9 cellular contexts compared by ENCODE assay signal in the genomic region with DNA sequence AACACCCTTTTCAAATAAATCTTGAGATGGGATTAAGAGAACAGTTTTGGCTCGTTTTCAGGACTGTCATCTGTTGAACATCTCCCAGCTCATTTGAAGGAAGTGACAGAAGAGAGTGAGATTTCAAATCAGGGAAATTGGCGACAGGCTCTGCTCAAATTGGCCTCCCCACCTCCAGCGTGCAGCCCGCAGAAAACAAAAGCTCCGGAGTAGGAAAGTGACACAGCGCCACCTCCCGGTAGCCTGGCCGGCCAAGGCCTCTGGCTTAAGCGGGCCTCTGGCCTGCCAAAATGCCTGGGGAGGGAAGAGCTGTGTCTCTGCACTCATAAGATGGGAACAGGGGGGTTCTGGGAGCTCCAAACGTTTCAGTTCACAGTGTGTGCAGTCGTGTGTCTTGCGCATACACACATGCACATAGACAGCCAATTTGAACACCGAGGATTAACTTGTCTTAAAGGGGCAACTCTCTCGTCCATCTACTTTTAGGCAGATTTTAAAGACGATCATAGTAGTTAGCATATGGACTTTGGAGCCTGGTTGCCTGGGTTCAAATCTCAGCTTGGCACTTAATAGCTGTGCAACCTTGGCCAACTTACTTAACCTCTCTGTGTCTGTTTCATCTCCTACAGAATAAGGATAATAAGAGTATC.
A peak's percentile ranks its signal among the peaks of the same experiment; 100 is the strongest.
DNase-seq lines count a peak whose midpoint lies in the region; ATAC-seq and TF ChIP-seq lines count a peak whose summit lies in the region.
"Had no signal": no experiment of that assay in that cellular context is flagged by ENCODE, and none has a peak within 500 bp of the region (broad histone marks: within the 10 kb centered on the region; RNA-seq: fewer than 3 reads in every experiment).

No MANE protein-coding gene starts in this region.

- no peaks in the 10 kb centered on the region for H3K36me3 Mint-ChIP-seq in activated T-cell treated with anti-CD3 and anti-CD28 coated beads, Interleukin-2, amount 50 U/mL, for 24 hours (ENCODE audit: low read depth)
- H3K36me3 Mint-ChIP-seq in neural crest cell (ENCODE audit: low read depth): no peaks in the 10 kb centered on the region

- no peak for TF ChIP-seq EP300 in tibial nerve (IDR thresholded peaks at IDR 0.05)

- TF ChIP-seq CTCF in 22Rv1 (IDR thresholded peaks at IDR 0.05) (peak; percentile 94), GM13977 (IDR thresholded peaks at IDR 0.05; ENCODE audit: extremely low read depth, insufficient read depth, missing control alignments) (peak; percentile 91), fibroblast of pulmonary artery (IDR thresholded peaks at IDR 0.05; ENCODE audit: low read length, missing control alignments) (peak; percentile 89), neural crest cell (conservative IDR thresholded peaks at IDR 0.05) (peak; percentile 84), tibial nerve (IDR thresholded peaks at IDR 0.05) (peak in 2 of 5 experiments; percentile 42 to 46)

- peak; percentile 73 for DNase-seq in GM13977 (ENCODE audit: low spot score)
- peak; percentile 73 to 92 for DNase-seq in NCI-H446 (lab: John Stamatoyannopoulos, UW)
- DNase-seq in activated T-cell treated with anti-CD3 and anti-CD28 coated beads, Interleukin-2, amount 50 U/mL, for 24 hours: peak; percentile 71
- peak; percentile 61 for DNase-seq in fibroblast of pulmonary artery (ENCODE audit: low read depth)
- DNase-seq in neural crest cell (ENCODE audit: low read depth, low spot score): peak; percentile 76
- peak; percentile 19 to 29 for DNase-seq in tibial nerve (ENCODE audit: low spot score in 2 of 2)

- no peaks in the 10 kb centered on the region for H3K9me3 Mint-ChIP-seq in activated T-cell treated with anti-CD3 and anti-CD28 coated beads, Interleukin-2, amount 50 U/mL, for 24 hours
- no peaks in the 10 kb centered on the region for H3K9me3 Mint-ChIP-seq in neural crest cell

- H3K27me3 ChIP-seq in tibial nerve: no peaks in the 10 kb centered on the region
- H3K27me3 ChIP-seq: ovary had no signal

- no peaks in the 10 kb centered on the region for H3K9me3 ChIP-seq in tibial nerve
- H3K9me3 ChIP-seq: ovary had no signal

- TF ChIP-seq POLR2A in tibial nerve (IDR thresholded peaks at IDR 0.05): no peak

- no peaks in the 10 kb centered on the region for H3K36me3 ChIP-seq in tibial nerve
- H3K36me3 ChIP-seq: ovary had no signal

- no peaks in the 10 kb centered on the region for H3K27me3 Mint-ChIP-seq in activated T-cell treated with anti-CD3 and anti-CD28 coated beads, Interleukin-2, amount 50 U/mL, for 24 hours
- no peaks in the 10 kb centered on the region for H3K27me3 Mint-ChIP-seq in neural crest cell (ENCODE audit: low read depth)

- no peaks in the 10 kb centered on the region for H3K4me1 ChIP-seq in tibial nerve

- ATAC-seq in HG02759 (IDR thresholded peaks at IDR 0.05; ENCODE audit: unreplicated experiment): peak; percentile 90

- no peak overlapping the region for H3K27ac Mint-ChIP-seq in activated T-cell treated with anti-CD3 and anti-CD28 coated beads, Interleukin-2, amount 50 U/mL, for 24 hours
- no peak overlapping the region for H3K27ac Mint-ChIP-seq in neural crest cell (ENCODE audit: unreplicated experiment)

- WGBS in tibial nerve, 2 donors: 27 to 30% methylated on average over 15 of the region's 15 CpGs

- H3K4me1 Mint-ChIP-seq in activated T-cell treated with anti-CD3 and anti-CD28 coated beads, Interleukin-2, amount 50 U/mL, for 24 hours (ENCODE audit: low read depth): peaks cover 3% of the 10 kb centered on the region
- peaks cover 9% of the 10 kb centered on the region for H3K4me1 Mint-ChIP-seq in neural crest cell

- H3K4me3 ChIP-seq in fibroblast of pulmonary artery (replicated peaks; ENCODE audit: low read depth, low read length) (no peak overlapping the region), tibial nerve (no peak overlapping the region)
- H3K4me3 ChIP-seq: ovary had no signal

- no peak overlapping the region for H3K27ac ChIP-seq in 22Rv1
- no peak overlapping the region for H3K27ac ChIP-seq in tibial nerve
- H3K27ac ChIP-seq: ovary had no signal

- H3K4me3 Mint-ChIP-seq in activated T-cell treated with anti-CD3 and anti-CD28 coated beads, Interleukin-2, amount 50 U/mL, for 24 hours: no peak overlapping the region
- no peak overlapping the region for H3K4me3 Mint-ChIP-seq in neural crest cell

- in situ Hi-C loops in GM13977 (cut with MboI; ENCODE audit: low pct_unique_long_range_greater_than_20kb, low sequenced_read_pairs, unreplicated experiment): no loop called here

Comparison
In these comparisons a context has a peak if more than half of its experiments do, and no peak if none do; other contexts are left out.
1. DNase-seq: peak in every context shown above with its lines; median percentile 82 in NCI-H446; 76 in neural crest cell; 73 in GM13977; 71 in activated T-cell treated with anti-CD3 and anti-CD28 coated beads, Interleukin-2, amount 50 U/mL, for 24 hours; 61 in fibroblast of pulmonary artery; 24 in tibial nerve.